In the genomic region with DNA sequence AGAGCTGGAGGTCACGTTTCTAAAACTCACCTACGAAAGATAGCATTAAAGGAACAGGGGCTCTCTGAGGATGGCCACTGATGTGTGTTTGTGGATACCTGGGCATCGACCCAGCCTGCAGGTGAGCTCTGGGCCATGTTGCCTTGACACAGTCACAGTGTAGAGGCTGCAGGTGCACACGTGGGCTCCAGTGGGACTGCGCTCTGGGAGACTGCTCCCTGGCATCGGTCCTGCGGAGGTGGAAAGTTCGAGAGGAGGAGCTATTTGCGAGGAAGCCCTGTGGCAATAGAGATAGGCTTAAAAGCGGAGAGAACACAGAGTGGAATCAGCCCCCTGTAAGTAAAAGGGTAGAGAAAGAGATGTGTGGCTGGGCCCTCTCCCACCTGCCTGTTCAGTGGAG, we compare ENCODE assay signal across 19 cellular contexts.
"Had no signal": no experiment of that assay in that cellular context is flagged by ENCODE, and none has a peak within 500 bp of the region (broad histone marks: within the 10 kb centered on the region; RNA-seq: fewer than 3 reads in every experiment).

No MANE protein-coding gene starts in this region.

- H3K4me1 ChIP-seq: adrenal gland, suprapubic skin had no signal

- H3K27ac ChIP-seq: adrenal gland, hepatocyte, neutrophil, suprapubic skin had no signal

- H3K4me2 ChIP-seq: hepatocyte, smooth muscle cell had no signal

- H3K4me3 Mint-ChIP-seq: activated CD4-positive, alpha-beta memory T cell treated with anti-CD3 and anti-CD28 coated beads, Interleukin-2, amount 10 ng/mL, durations not matched to agents 7 days and 5 days; naive thymus-derived CD4-positive, alpha-beta T cell; type B pancreatic cell had no signal

- DNase-seq: activated CD4-positive, alpha-beta memory T cell treated with anti-CD3 and anti-CD28 coated beads, Interleukin-2, amount 10 ng/mL, durations not matched to agents 7 days and 5 days; activated CD4-positive, alpha-beta T cell treated with anti-CD3 and anti-CD28 coated beads for 1 hour; activated naive CD4-positive, alpha-beta T cell treated with Interleukin-2 at 50 U/mL for 16 hours; adrenal gland; central memory CD4-positive, alpha-beta T cell; cortex of kidney; effector CD8-positive, alpha-beta T cell; kidney glomerular epithelial cell; naive thymus-derived CD4-positive, alpha-beta T cell; stimulated activated CD4-positive, alpha-beta T cell treated with anti-CD3 and anti-CD28 coated beads, Interleukin-2, amount 100 ng/mL, for 24 hours; stimulated activated naive CD8-positive, alpha-beta T cell treated with anti-CD3 and anti-CD28 coated beads, Interleukin-15, Interleukin-2, amounts not matched to agents 100 U/mL and 50 U/mL, for 24 hours; T-helper 9 cell had no signal

- H3K27ac Mint-ChIP-seq: activated CD4-positive, alpha-beta memory T cell treated with anti-CD3 and anti-CD28 coated beads, Interleukin-2, amount 10 ng/mL, durations not matched to agents 7 days and 5 days; progenitor cell of endocrine pancreas; type B pancreatic cell had no signal

- H3K9me3 ChIP-seq: adrenal gland, neutrophil, suprapubic skin had no signal

- H2AFZ ChIP-seq: hepatocyte had no signal

- H3K27me3 ChIP-seq: adrenal gland, hepatocyte, neutrophil, suprapubic skin had no signal

- H3K79me2 ChIP-seq: hepatocyte had no signal

- H3K4me3 ChIP-seq: adrenal gland, hepatocyte, lung, smooth muscle cell, suprapubic skin had no signal

- ATAC-seq: naive thymus-derived CD4-positive, alpha-beta T cell; stimulated activated naive CD8-positive, alpha-beta T cell treated with anti-CD3 and anti-CD28 coated beads, Interleukin-15, Interleukin-2, amounts not matched to agents 100 U/mL and 50 U/mL, for 24 hours had no signal

- H3K9me3 Mint-ChIP-seq: activated CD4-positive, alpha-beta memory T cell treated with anti-CD3 and anti-CD28 coated beads, Interleukin-2, amount 10 ng/mL, durations not matched to agents 7 days and 5 days; naive thymus-derived CD4-positive, alpha-beta T cell; type B pancreatic cell had no signal

- H3K27me3 Mint-ChIP-seq: activated CD4-positive, alpha-beta memory T cell treated with anti-CD3 and anti-CD28 coated beads, Interleukin-2, amount 10 ng/mL, durations not matched to agents 7 days and 5 days; naive thymus-derived CD4-positive, alpha-beta T cell; progenitor cell of endocrine pancreas; type B pancreatic cell had no signal
